In the genomic region with DNA sequence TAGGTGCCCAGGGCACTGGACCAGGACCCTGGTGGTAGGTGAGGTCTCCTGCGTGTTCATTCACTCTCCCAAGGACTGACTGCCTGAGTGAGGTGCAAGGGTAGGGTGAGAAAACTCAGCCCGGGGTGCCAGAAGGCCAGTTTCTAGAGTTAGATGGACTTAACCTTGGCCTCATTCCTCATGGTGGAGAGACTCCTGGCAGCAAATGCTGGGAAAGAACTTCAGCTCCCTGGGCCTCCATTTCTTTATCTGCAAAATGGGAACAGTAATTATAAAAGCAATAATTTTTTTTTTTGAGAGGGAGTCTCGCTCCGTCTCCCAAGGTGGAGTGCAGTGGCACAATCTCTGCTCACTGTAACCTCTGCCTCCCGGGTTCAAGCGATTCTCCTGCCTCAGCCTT, we compare ENCODE assay signal across 10 cellular contexts. TPM values are rescaled to one million over a fixed set of nuclear protein-coding genes. Genes with fewer than 3 reads are reported as not detected.
A peak's percentile ranks its signal among the peaks of the same experiment; 100 is the strongest.
DNase-seq lines count a peak whose midpoint lies in the region; ATAC-seq and TF ChIP-seq lines count a peak whose summit lies in the region.
"Had no signal": no experiment of that assay in that cellular context is flagged by ENCODE, and none has a peak within 500 bp of the region (broad histone marks: within the 10 kb centered on the region; RNA-seq: fewer than 3 reads in every experiment).

No MANE protein-coding gene starts in this region.

- peak overlapping the region; percentile 1 for H3K4me3 Mint-ChIP-seq in activated T-helper 17 cell treated with anti-CD3 and anti-CD28 coated beads, Interleukin-2, amount 50 U/mL, for 72 hours
- H3K4me3 Mint-ChIP-seq in naive B cell = peak overlapping the region; percentile 72 to 97 (median 88)

- no peak overlapping the region for H3K27ac Mint-ChIP-seq in activated T-helper 17 cell treated with anti-CD3 and anti-CD28 coated beads, Interleukin-2, amount 50 U/mL, for 72 hours
- peak overlapping the region in 3 of 6 donors; percentile 60 to 78 (median 76) for H3K27ac Mint-ChIP-seq in naive B cell

- no peaks in the 10 kb centered on the region for H3K27me3 ChIP-seq in BLaER1
- H3K27me3 ChIP-seq in DOHH2 (ENCODE audit: control insufficient read depth, low read length) = no peaks in the 10 kb centered on the region

- peaks cover 28% of the 10 kb centered on the region for H4K20me1 ChIP-seq in BLaER1
- H4K20me1 ChIP-seq in DOHH2 (ENCODE audit: control insufficient read depth, insufficient read depth, low read depth, low read length) = no peaks in the 10 kb centered on the region

- no peaks in the 10 kb centered on the region for H3K9me3 ChIP-seq in BLaER1
- H3K9me3 ChIP-seq in DOHH2 (ENCODE audit: control insufficient read depth, insufficient read depth, low read length) = no peaks in the 10 kb centered on the region

- H3K4me2 ChIP-seq in BLaER1 (peak overlapping the region; percentile 94), DOHH2 (ENCODE audit: low read length) (peak overlapping the region; percentile 94; the same call in 1 of the 2 replicates)

- H3K4me3 ChIP-seq in BLaER1 (no peak overlapping the region), DOHH2 (ENCODE audit: low read length) (peak overlapping the region; percentile 92; the same call in 1 of the 2 replicates)

- no peak for ATAC-seq in activated T-helper 17 cell treated with anti-CD3 and anti-CD28 coated beads, Interleukin-2, amount 50 U/mL, for 72 hours (replicated peaks)
- ATAC-seq in naive B cell (ENCODE audit: low read depth in 2 of 2) (no peak), left colon (no peak), HG03175 (IDR thresholded peaks at IDR 0.05; ENCODE audit: unreplicated experiment) (no peak), HG02571 (IDR thresholded peaks at IDR 0.05; ENCODE audit: unreplicated experiment) (no peak)

- no peak overlapping the region for H3K9ac ChIP-seq in BLaER1

- H3K27me3 Mint-ChIP-seq in activated T-helper 17 cell treated with anti-CD3 and anti-CD28 coated beads, Interleukin-2, amount 50 U/mL, for 72 hours = peaks cover 2% of the 10 kb centered on the region
- no peaks in the 10 kb centered on the region for H3K27me3 Mint-ChIP-seq in naive B cell

- intact Hi-C loops in left colon (cut with DNase I, micrococcal nuclease) = no loop called here

- H3F3A ChIP-seq in DOHH2 (ENCODE audit: control insufficient read depth, insufficient read depth) = no peaks in the 10 kb centered on the region

- no peak for DNase-seq in naive B cell
- no peak for DNase-seq in NCI-H2196 treated with DMSO at 0.1 percent for 48 hours (lab: John Stamatoyannopoulos, UW; ENCODE audit: unreplicated experiment)
- no peak for DNase-seq in left colon
- DNase-seq: DMS 273 treated with DMSO at 0.1 percent for 48 hours, SHP77 had no signal

- H3K4me1 Mint-ChIP-seq in activated T-helper 17 cell treated with anti-CD3 and anti-CD28 coated beads, Interleukin-2, amount 50 U/mL, for 72 hours = peaks cover 5% of the 10 kb centered on the region
- peaks cover 23 to 33% (median 25%) of the 10 kb centered on the region in 3 donors for H3K4me1 Mint-ChIP-seq in naive B cell

- H3K9me3 Mint-ChIP-seq in activated T-helper 17 cell treated with anti-CD3 and anti-CD28 coated beads, Interleukin-2, amount 50 U/mL, for 72 hours = no peaks in the 10 kb centered on the region
- no peaks in the 10 kb centered on the region for H3K9me3 Mint-ChIP-seq in naive B cell

- no peak overlapping the region for H3K27ac ChIP-seq in BLaER1
- H3K27ac ChIP-seq in DOHH2 (ENCODE audit: low read depth, low read length) = no peak overlapping the region

- H3K36me3 ChIP-seq in BLaER1 (0 out of 2 replicates have a peak, but pooled peaks cover 5% of the 10 kb centered on the region), DOHH2 (ENCODE audit: control insufficient read depth, low read length) (peaks cover 6% of the 10 kb centered on the region)

- H3K4me1 ChIP-seq in BLaER1 = peaks cover 82% of the 10 kb centered on the region
- peaks cover 18% of the 10 kb centered on the region for H3K4me1 ChIP-seq in DOHH2 (ENCODE audit: control insufficient read depth, low read length)

- peaks cover 37% of the 10 kb centered on the region for H3K79me2 ChIP-seq in DOHH2 (ENCODE audit: control insufficient read depth, low read length)

- no peaks in the 10 kb centered on the region for H3K9me2 ChIP-seq in DOHH2 (replicated peaks; ENCODE audit: control insufficient read depth, low read length)

- no peaks in the 10 kb centered on the region for H3K36me3 Mint-ChIP-seq in activated T-helper 17 cell treated with anti-CD3 and anti-CD28 coated beads, Interleukin-2, amount 50 U/mL, for 72 hours (ENCODE audit: low read depth)
- no peaks in the 10 kb centered on the region for H3K36me3 Mint-ChIP-seq in naive B cell

- TF ChIP-seq CTCF in DOHH2 (IDR thresholded peaks at IDR 0.05; ENCODE audit: low read depth, low read length, poor library complexity, severe bottlenecking) = no peak

RNA-seq across cellular contexts. Expression of a gene that starts 47.7 kb away (rescaled TPM):
- 10 to 100 TPM; 28.2 to 36.9 TPM for total RNA-seq in activated T-helper 17 cell treated with anti-CD3 and anti-CD28 coated beads, Interleukin-2, amount 50 U/mL, for 72 hours
- 10 to 100 TPM; 13.7 to 19.5 (median 16.2) TPM for polyA plus RNA-seq in naive B cell (ENCODE audit: low read depth in 6 of 6)
- total RNA-seq in left colon = 10 to 100 TPM; 87.2 TPM

RNA-seq across cellular contexts. Expression of a gene that starts 58.4 kb away (rescaled TPM):
- total RNA-seq in activated T-helper 17 cell treated with anti-CD3 and anti-CD28 coated beads, Interleukin-2, amount 50 U/mL, for 72 hours = 10 to 100 TPM; 22.1 to 46.1 TPM
- 10 to 100 TPM; 35.7 to 60.6 (median 40.2) TPM for polyA plus RNA-seq in naive B cell (ENCODE audit: low read depth in 6 of 6)
- total RNA-seq in left colon = 10 to 100 TPM; 30.3 to 38.2 TPM
